21 cellular contexts compared by ENCODE assay signal in the genomic region with DNA sequence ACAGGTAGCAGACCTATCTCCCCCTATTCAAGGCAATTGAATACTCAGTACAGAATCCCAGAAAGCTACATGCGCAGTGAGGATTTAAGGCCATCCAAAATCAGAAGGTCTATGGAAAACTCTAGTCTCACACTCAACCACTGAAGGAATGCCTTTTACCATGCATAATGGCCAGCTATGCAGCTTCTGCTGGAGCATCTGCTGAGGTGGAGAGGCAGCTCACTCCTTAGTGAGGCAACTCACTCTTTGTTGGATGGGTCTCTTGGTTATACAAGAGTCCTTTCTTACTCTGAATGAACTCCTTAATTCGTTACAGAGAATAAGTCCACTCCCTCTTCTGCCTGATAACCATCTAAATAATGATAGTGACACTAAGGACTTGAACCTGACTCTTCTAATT.
"Had no signal": no experiment of that assay in that cellular context is flagged by ENCODE, and none has a peak within 500 bp of the region (broad histone marks: within the 10 kb centered on the region; RNA-seq: fewer than 3 reads in every experiment).

No MANE protein-coding gene starts in this region.

- DNase-seq: dermis blood vessel endothelial cell; erythroblast; foreskin melanocyte; heart left ventricle; hippocampal formation; left colon; left ventricle myocardium superior; mesenchymal stem cell; naive thymus-derived CD8-positive, alpha-beta T cell; psoas muscle; retina; right lobe of liver; stimulated activated CD4-positive, alpha-beta T cell treated with anti-CD3 and anti-CD28 coated beads, Interleukin-4, amount 100 ng/mL, for 1 hour; stimulated activated CD8-positive, alpha-beta memory T cell treated with anti-CD3 and anti-CD28 coated beads, Interleukin-4, amount 100 ng/mL, for 48 hours; stimulated activated naive CD8-positive, alpha-beta T cell treated with anti-CD3 and anti-CD28 coated beads, Interleukin-15, Interleukin-2, amounts not matched to agents 100 U/mL and 50 U/mL, for 24 hours; tibial artery; upper lobe of left lung; uterus had no signal

- ATAC-seq: heart left ventricle; left colon; left ventricle myocardium superior; naive thymus-derived CD8-positive, alpha-beta T cell; psoas muscle; right lobe of liver; stimulated activated effector memory CD8-positive, alpha-beta T cell treated with anti-CD3 and anti-CD28 coated beads, Interleukin-12 subunit alpha, Interleukin-12 subunit beta, amount 100 ng/mL, for 72 hours; stimulated activated naive CD8-positive, alpha-beta T cell treated with anti-CD3 and anti-CD28 coated beads, Interleukin-15, Interleukin-2, amounts not matched to agents 100 U/mL and 50 U/mL, for 24 hours had no signal

- H3K36me3 ChIP-seq: heart left ventricle, neutrophil, right lobe of liver, tibial artery, upper lobe of left lung, uterus had no signal

- H3K9me3 Mint-ChIP-seq: naive thymus-derived CD8-positive, alpha-beta T cell had no signal

- H3K4me3 Mint-ChIP-seq: naive thymus-derived CD8-positive, alpha-beta T cell; stimulated activated effector memory CD8-positive, alpha-beta T cell treated with anti-CD3 and anti-CD28 coated beads, Interleukin-12 subunit alpha, Interleukin-12 subunit beta, amount 100 ng/mL, for 72 hours had no signal

- H3K4me1 Mint-ChIP-seq: naive thymus-derived CD8-positive, alpha-beta T cell; stimulated activated effector memory CD8-positive, alpha-beta T cell treated with anti-CD3 and anti-CD28 coated beads, Interleukin-12 subunit alpha, Interleukin-12 subunit beta, amount 100 ng/mL, for 72 hours had no signal

- H3K9me3 ChIP-seq: heart left ventricle, neutrophil, psoas muscle, right lobe of liver, tibial artery, upper lobe of left lung, uterus had no signal

- H3K27ac ChIP-seq: heart left ventricle, neutrophil, psoas muscle, right lobe of liver, tibial artery, upper lobe of left lung, uterus had no signal

- H3K27ac Mint-ChIP-seq: naive thymus-derived CD8-positive, alpha-beta T cell; stimulated activated effector memory CD8-positive, alpha-beta T cell treated with anti-CD3 and anti-CD28 coated beads, Interleukin-12 subunit alpha, Interleukin-12 subunit beta, amount 100 ng/mL, for 72 hours had no signal

- H3K27me3 ChIP-seq: heart left ventricle, neutrophil, right lobe of liver, tibial artery, upper lobe of left lung, uterus had no signal

- H3K36me3 Mint-ChIP-seq: naive thymus-derived CD8-positive, alpha-beta T cell; stimulated activated effector memory CD8-positive, alpha-beta T cell treated with anti-CD3 and anti-CD28 coated beads, Interleukin-12 subunit alpha, Interleukin-12 subunit beta, amount 100 ng/mL, for 72 hours had no signal

- H3K4me3 ChIP-seq: heart left ventricle, lung, psoas muscle, right lobe of liver, tibial artery, upper lobe of left lung, uterus had no signal

- H3K4me1 ChIP-seq: heart left ventricle, psoas muscle, right lobe of liver, upper lobe of left lung, uterus had no signal
